9 cellular contexts compared by ENCODE assay signal in the genomic region with DNA sequence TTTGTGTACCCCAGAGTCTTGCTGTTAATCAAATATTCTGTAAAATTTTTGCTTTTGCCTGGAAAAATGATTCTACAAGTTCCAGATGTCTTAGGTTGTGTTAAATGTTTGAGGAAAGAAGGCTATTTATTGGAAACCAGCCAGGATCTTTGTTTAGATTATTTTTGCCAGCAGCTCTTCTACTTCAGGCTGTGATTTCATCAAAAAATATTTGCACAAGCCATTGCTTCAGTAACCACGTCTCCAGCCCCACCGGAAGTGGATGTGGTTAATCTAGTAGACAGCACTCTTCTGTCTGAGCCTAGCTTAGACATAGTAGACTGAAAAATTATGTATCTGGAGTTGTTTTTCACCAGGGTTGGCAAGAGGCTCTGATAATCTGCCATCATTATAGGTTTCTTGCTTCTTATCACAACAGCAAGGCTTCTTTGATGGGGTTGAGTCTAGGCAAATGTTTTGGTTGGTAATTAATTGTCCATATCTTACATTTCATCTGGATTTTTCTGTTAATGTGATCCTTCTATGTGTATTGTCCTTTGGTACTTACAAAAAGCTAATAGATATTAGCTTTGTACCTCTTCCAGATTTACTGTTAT. TPM values are rescaled to one million over a fixed set of nuclear protein-coding genes. Genes with fewer than 3 reads are reported as not detected.
DNase-seq lines count a peak whose midpoint lies in the region; ATAC-seq and TF ChIP-seq lines count a peak whose summit lies in the region.
"Had no signal": no experiment of that assay in that cellular context is flagged by ENCODE, and none has a peak within 500 bp of the region (broad histone marks: within the 10 kb centered on the region; RNA-seq: fewer than 3 reads in every experiment).

No MANE protein-coding gene starts in this region.

- H3K36me3 Mint-ChIP-seq in CD8-positive, alpha-beta T cell: no peaks in the 10 kb centered on the region
- no peaks in the 10 kb centered on the region for H3K36me3 Mint-ChIP-seq in activated naive CD4-positive, alpha-beta T cell treated with anti-CD3 and anti-CD28 coated beads, Interleukin-2, amount 50 U/mL, for 24 hours

- peaks cover 67% of the 10 kb centered on the region for H3K4me1 Mint-ChIP-seq in CD8-positive, alpha-beta T cell (ENCODE audit: low read depth)
- peaks cover 48% of the 10 kb centered on the region for H3K4me1 Mint-ChIP-seq in activated naive CD4-positive, alpha-beta T cell treated with anti-CD3 and anti-CD28 coated beads, Interleukin-2, amount 50 U/mL, for 24 hours

- peaks cover 61% of the 10 kb centered on the region for H3K4me1 ChIP-seq in CD8-positive, alpha-beta T cell (ENCODE audit: insufficient read depth, low read length)
- H3K4me1 ChIP-seq in SJSA1 (replicated peaks): peaks cover 51% of the 10 kb centered on the region

- H3K27ac ChIP-seq in CD8-positive, alpha-beta T cell (ENCODE audit: low read depth, low read length): peak overlapping the region; percentile 46
- peak overlapping the region; percentile 75 for H3K27ac ChIP-seq in SJSA1

- H3K4me3 ChIP-seq in CD8-positive, alpha-beta T cell (ENCODE audit: low read depth, low read length): no peak overlapping the region
- no peak overlapping the region for H3K4me3 ChIP-seq in SJSA1

- peak overlapping the region; percentile 42 for H3K4me3 Mint-ChIP-seq in CD8-positive, alpha-beta T cell
- H3K4me3 Mint-ChIP-seq in activated naive CD4-positive, alpha-beta T cell treated with anti-CD3 and anti-CD28 coated beads, Interleukin-2, amount 50 U/mL, for 24 hours: peak overlapping the region; percentile 81

- CTCF ChIA-PET in CD8-positive, alpha-beta T cell (lab: Charles Lee): interaction anchor here (1.0 to 3.1 kb wide), 9 partner anchors 9 to 1186 kb away, joined by 3 to 14 read pairs (median 5); a partner anchor contains a TSS

- H3K9me3 Mint-ChIP-seq in CD8-positive, alpha-beta T cell: no peaks in the 10 kb centered on the region
- H3K9me3 Mint-ChIP-seq in activated naive CD4-positive, alpha-beta T cell treated with anti-CD3 and anti-CD28 coated beads, Interleukin-2, amount 50 U/mL, for 24 hours: no peaks in the 10 kb centered on the region

- no peak overlapping the region for H3K27ac Mint-ChIP-seq in CD8-positive, alpha-beta T cell
- H3K27ac Mint-ChIP-seq in activated naive CD4-positive, alpha-beta T cell treated with anti-CD3 and anti-CD28 coated beads, Interleukin-2, amount 50 U/mL, for 24 hours: no peak overlapping the region

- no peaks in the 10 kb centered on the region for H3K27me3 ChIP-seq in CD8-positive, alpha-beta T cell (ENCODE audit: insufficient read depth, low read length)
- no peaks in the 10 kb centered on the region for H3K27me3 ChIP-seq in SJSA1 (replicated peaks)

- POLR2A ChIA-PET in CD8-positive, alpha-beta T cell (lab: Charles Lee): interaction anchor here (0.6 to 2.3 kb wide), 5 partner anchors 10 to 838 kb away, joined by 3 to 21 read pairs (median 6); a partner anchor contains a TSS

- DNase-seq in CD8-positive, alpha-beta T cell: peak; percentile 54 to 92 (median 77)
- DNase-seq in SJSA1 (ENCODE audit: low read depth in 1 of 2, low spot score in 2 of 2): peak; percentile 86 to 94
- DNase-seq in left lobe of liver (ENCODE audit: low spot score): no peak
- peak; percentile 24 to 61 for DNase-seq in stimulated activated CD8-positive, alpha-beta memory T cell treated with anti-CD3 and anti-CD28 coated beads, Interleukin-7, amount 100 ng/mL, for 48 hours (ENCODE audit: extremely low read depth in 1 of 2, low read depth in 1 of 2)
- DNase-seq in SW480 (ENCODE audit: low spot score): no peak

- peak; percentile 47 for ATAC-seq in CD8-positive, alpha-beta T cell
- ATAC-seq in GM19455 (IDR thresholded peaks at IDR 0.05; ENCODE audit: unreplicated experiment): peak; percentile 68
- ATAC-seq in HG03558 (IDR thresholded peaks at IDR 0.05; ENCODE audit: extremely low read depth, unreplicated experiment): peak; percentile 71
- peak; percentile 54 for ATAC-seq in left lobe of liver
- ATAC-seq: Panc1 had no signal

- H3K27me3 Mint-ChIP-seq in CD8-positive, alpha-beta T cell (ENCODE audit: low read depth): no peaks in the 10 kb centered on the region
- H3K27me3 Mint-ChIP-seq in activated naive CD4-positive, alpha-beta T cell treated with anti-CD3 and anti-CD28 coated beads, Interleukin-2, amount 50 U/mL, for 24 hours: no peaks in the 10 kb centered on the region

- TF ChIP-seq CTCF in CD8-positive, alpha-beta T cell (IDR thresholded peaks at IDR 0.05): no peak

- H3K36me3 ChIP-seq in CD8-positive, alpha-beta T cell (ENCODE audit: insufficient read depth, low read length): no peaks in the 10 kb centered on the region
- no peaks in the 10 kb centered on the region for H3K36me3 ChIP-seq in SJSA1

- no peaks in the 10 kb centered on the region for H3K9me3 ChIP-seq in CD8-positive, alpha-beta T cell (ENCODE audit: low read length)
- no peaks in the 10 kb centered on the region for H3K9me3 ChIP-seq in SJSA1 (replicated peaks)

- intact Hi-C loops in CD8-positive, alpha-beta T cell (cut with DNase I, micrococcal nuclease): loop anchor here (1.0 to 10.0 kb wide), 5 partner anchors 17 to 1830 kb away; a partner anchor contains a TSS

RNA-seq across cellular contexts. Expression of a gene that starts 17.1 kb away (rescaled TPM):
- total RNA-seq in CD8-positive, alpha-beta T cell: not detected
- total RNA-seq in SJSA1 (2014; rRNA removed; shearing (Covaris generic)): under 0.01 and 0.08 TPM in 2 replicates
- 0.05 TPM for total RNA-seq in left lobe of liver

RNA-seq across cellular contexts. Expression of a gene that starts 17.3 kb away (rescaled TPM):
- 10 to 100 TPM; 62.8 to 64.6 TPM for total RNA-seq in CD8-positive, alpha-beta T cell
- total RNA-seq in SJSA1 (2014; rRNA removed; shearing (Covaris generic)): 117 and 121 TPM in 2 replicates
- 18.0 TPM for total RNA-seq in left lobe of liver

Comparison
In these comparisons a context has a peak if more than half of its experiments do, and no peak if none do; other contexts are left out.
1. DNase-seq: peak in CD8-positive, alpha-beta T cell (7 of 7), SJSA1 (2 of 2) and stimulated activated CD8-positive, alpha-beta memory T cell treated with anti-CD3 and anti-CD28 coated beads, Interleukin-7, amount 100 ng/mL, for 48 hours (2 of 2); none in left lobe of liver (single experiment) and SW480 (single experiment).
2. Peak in every context shown above with its lines, with median percentiles within 50 percentile points of each other: ATAC-seq.